32 cellular contexts compared by ENCODE assay signal in genomic region chr19:17832443-17833208, GRCh38. TPM values are rescaled to one million over a fixed set of nuclear protein-coding genes. Genes with fewer than 3 reads are reported as not detected.
"Had no signal": no experiment of that assay in that cellular context is flagged by ENCODE, and none has a peak within 500 bp of the region (broad histone marks: within the 10 kb centered on the region; RNA-seq: fewer than 3 reads in every experiment).

No MANE protein-coding gene starts in this region.

- H3K27ac ChIP-seq: breast epithelium, Peyer's patch, RWPE1 had no signal

- H3K9me3 Mint-ChIP-seq: activated B cell treated with CpG ODN at 0.5 μM for 24 hours; activated T-cell treated with anti-CD3 and anti-CD28 coated beads, Interleukin-2, amount 50 U/mL, for 72 hours; activated T-helper 2 cell treated with anti-CD3 and anti-CD28 coated beads, Interferon-gamma antibody, Interleukin-2, Interleukin-4, amounts not matched to agents 10 μg/mL and 5 μg/mL and 100 μg/mL, durations not matched to agents 14 hours and 24 hours and 36 hours; T-cell had no signal

- ATAC-seq: activated T-cell treated with anti-CD3 and anti-CD28 coated beads, Interleukin-2, amount 50 U/mL, for 72 hours; T-cell had no signal

- H3K36me3 ChIP-seq: breast epithelium, MG63, Peyer's patch had no signal

- H3K9me3 ChIP-seq: breast epithelium, MG63, Peyer's patch had no signal

- H3K27me3 ChIP-seq: breast epithelium, Peyer's patch had no signal

- H3K4me3 ChIP-seq: breast epithelium, MG63, Peyer's patch had no signal

- H3K27me3 Mint-ChIP-seq: activated B cell treated with CpG ODN at 0.5 μM for 24 hours; activated CD4-positive, alpha-beta T cell treated with anti-CD3 and anti-CD28 coated beads, Interleukin-2, amount 10 ng/mL, durations not matched to agents 24 days and 14 days; T-cell had no signal

- DNase-seq: activated B cell treated with CpG ODN at 0.5 μM for 24 hours; activated CD4-positive, alpha-beta T cell treated with anti-CD3 and anti-CD28 coated beads for 1 hour; activated CD4-positive, alpha-beta T cell treated with anti-CD3 and anti-CD28 coated beads, Interleukin-2, amount 10 ng/mL, durations not matched to agents 24 days and 14 days; activated CD4-positive, alpha-beta T cell treated with anti-CD3 and anti-CD28 coated beads, Interleukin-2, amount 50 U/mL, for 48 hours; activated CD8-positive, alpha-beta memory T cell treated with anti-CD3 and anti-CD28 coated beads for 24 hours; activated gamma-delta T cell treated with Interleukin-2 at 50 U/mL for 16 hours; activated naive CD4-positive, alpha-beta T cell treated with anti-CD3 and anti-CD28 coated beads, Interleukin-2, amount 50 U/mL, for 16 hours; activated T-cell treated with anti-CD3 and anti-CD28 coated beads, Interleukin-2, amount 50 U/mL, for 72 hours; aorta; caudate nucleus; MG63; MV-4-11; NCI-H1092 treated with DMSO at 0.1 percent for 48 hours; NCI-H1417 treated with DMSO at 0.1 percent for 48 hours; NCI-H1694; NCI-H2029; NCI-H2107; NCI-H2171 treated with DMSO at 0.1 percent for 48 hours; NCI-H345; NCI-H510A; NCI-H526 treated with DMSO at 0.1 percent for 48 hours; NK-92 treated with Interleukin-12 subunit alpha and Interleukin-12 subunit beta, amount 100 ng/mL, for 24 hours; Peyer's patch; SHP77; T-cell; T-helper 2 cell; T1000 had no signal

- H3K4me1 Mint-ChIP-seq: activated B cell treated with CpG ODN at 0.5 μM for 24 hours had no signal

- H3K4me1 ChIP-seq: breast epithelium had no signal

- H3K27ac Mint-ChIP-seq: activated B cell treated with CpG ODN at 0.5 μM for 24 hours; activated CD4-positive, alpha-beta T cell treated with anti-CD3 and anti-CD28 coated beads, Interleukin-2, amount 10 ng/mL, durations not matched to agents 24 days and 14 days; activated T-helper 2 cell treated with anti-CD3 and anti-CD28 coated beads, Interferon-gamma antibody, Interleukin-2, Interleukin-4, amounts not matched to agents 10 μg/mL and 5 μg/mL and 100 μg/mL, durations not matched to agents 14 hours and 24 hours and 36 hours had no signal

- FAIRE-seq: TTC549 had no signal

- H3K4me3 Mint-ChIP-seq: activated B cell treated with CpG ODN at 0.5 μM for 24 hours; activated CD4-positive, alpha-beta T cell treated with anti-CD3 and anti-CD28 coated beads, Interleukin-2, amount 10 ng/mL, durations not matched to agents 24 days and 14 days; activated T-cell treated with anti-CD3 and anti-CD28 coated beads, Interleukin-2, amount 50 U/mL, for 72 hours; T-cell had no signal

RNA-seq across cellular contexts. Expression of gene INSL3, which starts 11.3 kb away (rescaled TPM):
- total RNA-seq: aorta, cerebellum, Peyer's patch had no signal
- polyA plus RNA-seq: aorta had no signal

RNA-seq across cellular contexts. Expression of gene B3GNT3, which starts 37.7 kb away (rescaled TPM):
- total RNA-seq: activated B cell treated with CpG ODN at 0.5 μM for 24 hours; activated CD4-positive, alpha-beta T cell treated with anti-CD3 and anti-CD28 coated beads, Interleukin-2, amount 10 ng/mL, durations not matched to agents 24 days and 14 days; activated T-helper 2 cell treated with anti-CD3 and anti-CD28 coated beads, Interferon-gamma antibody, Interleukin-2, Interleukin-4, amounts not matched to agents 10 μg/mL and 5 μg/mL and 100 μg/mL, durations not matched to agents 14 hours and 24 hours and 36 hours; cerebellum had no signal

RNA-seq across cellular contexts. Expression of gene SLC5A5, which starts 39.1 kb away (rescaled TPM):
- total RNA-seq: aorta, breast epithelium, Peyer's patch had no signal
